2 cellular contexts compared by ENCODE assay signal in the genomic region with DNA sequence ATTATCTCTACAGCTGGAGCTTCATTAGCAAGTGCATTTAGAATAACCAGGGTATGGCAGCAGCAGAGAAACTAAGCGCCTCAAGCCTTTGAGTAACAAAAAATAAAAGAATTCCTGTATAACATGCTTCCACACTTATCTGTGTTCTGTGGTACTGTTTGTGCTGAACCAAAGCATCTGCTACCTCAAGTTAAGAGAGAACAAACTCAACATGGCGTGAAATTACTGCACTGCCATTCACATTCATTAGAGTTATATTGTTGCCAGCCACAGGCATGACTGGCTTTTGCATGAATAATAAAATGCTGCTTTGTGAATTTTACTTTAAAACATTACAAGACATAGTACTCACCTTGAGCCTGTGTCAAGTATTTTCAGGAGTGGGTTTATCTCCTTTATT.
TF ChIP-seq lines count a peak whose summit lies in the region.

No MANE protein-coding gene starts in this region.

TF ChIP-seq in GM23338, 12 proteins besides CTCF, POLR2A, EP300 and RAD21 (continues in another document):
- no peak for TF ChIP-seq JUNB (IDR thresholded peaks at IDR 0.05; ENCODE audit: unreplicated experiment)
- TF ChIP-seq CREB1 (CRISPR knock-in tag; IDR thresholded peaks at IDR 0.05; ENCODE audit: low read depth) = no peak
- TF ChIP-seq ZNF114 (CRISPR knock-in tag; IDR thresholded peaks at IDR 0.05) = no peak
- TF ChIP-seq, protein P1, sequence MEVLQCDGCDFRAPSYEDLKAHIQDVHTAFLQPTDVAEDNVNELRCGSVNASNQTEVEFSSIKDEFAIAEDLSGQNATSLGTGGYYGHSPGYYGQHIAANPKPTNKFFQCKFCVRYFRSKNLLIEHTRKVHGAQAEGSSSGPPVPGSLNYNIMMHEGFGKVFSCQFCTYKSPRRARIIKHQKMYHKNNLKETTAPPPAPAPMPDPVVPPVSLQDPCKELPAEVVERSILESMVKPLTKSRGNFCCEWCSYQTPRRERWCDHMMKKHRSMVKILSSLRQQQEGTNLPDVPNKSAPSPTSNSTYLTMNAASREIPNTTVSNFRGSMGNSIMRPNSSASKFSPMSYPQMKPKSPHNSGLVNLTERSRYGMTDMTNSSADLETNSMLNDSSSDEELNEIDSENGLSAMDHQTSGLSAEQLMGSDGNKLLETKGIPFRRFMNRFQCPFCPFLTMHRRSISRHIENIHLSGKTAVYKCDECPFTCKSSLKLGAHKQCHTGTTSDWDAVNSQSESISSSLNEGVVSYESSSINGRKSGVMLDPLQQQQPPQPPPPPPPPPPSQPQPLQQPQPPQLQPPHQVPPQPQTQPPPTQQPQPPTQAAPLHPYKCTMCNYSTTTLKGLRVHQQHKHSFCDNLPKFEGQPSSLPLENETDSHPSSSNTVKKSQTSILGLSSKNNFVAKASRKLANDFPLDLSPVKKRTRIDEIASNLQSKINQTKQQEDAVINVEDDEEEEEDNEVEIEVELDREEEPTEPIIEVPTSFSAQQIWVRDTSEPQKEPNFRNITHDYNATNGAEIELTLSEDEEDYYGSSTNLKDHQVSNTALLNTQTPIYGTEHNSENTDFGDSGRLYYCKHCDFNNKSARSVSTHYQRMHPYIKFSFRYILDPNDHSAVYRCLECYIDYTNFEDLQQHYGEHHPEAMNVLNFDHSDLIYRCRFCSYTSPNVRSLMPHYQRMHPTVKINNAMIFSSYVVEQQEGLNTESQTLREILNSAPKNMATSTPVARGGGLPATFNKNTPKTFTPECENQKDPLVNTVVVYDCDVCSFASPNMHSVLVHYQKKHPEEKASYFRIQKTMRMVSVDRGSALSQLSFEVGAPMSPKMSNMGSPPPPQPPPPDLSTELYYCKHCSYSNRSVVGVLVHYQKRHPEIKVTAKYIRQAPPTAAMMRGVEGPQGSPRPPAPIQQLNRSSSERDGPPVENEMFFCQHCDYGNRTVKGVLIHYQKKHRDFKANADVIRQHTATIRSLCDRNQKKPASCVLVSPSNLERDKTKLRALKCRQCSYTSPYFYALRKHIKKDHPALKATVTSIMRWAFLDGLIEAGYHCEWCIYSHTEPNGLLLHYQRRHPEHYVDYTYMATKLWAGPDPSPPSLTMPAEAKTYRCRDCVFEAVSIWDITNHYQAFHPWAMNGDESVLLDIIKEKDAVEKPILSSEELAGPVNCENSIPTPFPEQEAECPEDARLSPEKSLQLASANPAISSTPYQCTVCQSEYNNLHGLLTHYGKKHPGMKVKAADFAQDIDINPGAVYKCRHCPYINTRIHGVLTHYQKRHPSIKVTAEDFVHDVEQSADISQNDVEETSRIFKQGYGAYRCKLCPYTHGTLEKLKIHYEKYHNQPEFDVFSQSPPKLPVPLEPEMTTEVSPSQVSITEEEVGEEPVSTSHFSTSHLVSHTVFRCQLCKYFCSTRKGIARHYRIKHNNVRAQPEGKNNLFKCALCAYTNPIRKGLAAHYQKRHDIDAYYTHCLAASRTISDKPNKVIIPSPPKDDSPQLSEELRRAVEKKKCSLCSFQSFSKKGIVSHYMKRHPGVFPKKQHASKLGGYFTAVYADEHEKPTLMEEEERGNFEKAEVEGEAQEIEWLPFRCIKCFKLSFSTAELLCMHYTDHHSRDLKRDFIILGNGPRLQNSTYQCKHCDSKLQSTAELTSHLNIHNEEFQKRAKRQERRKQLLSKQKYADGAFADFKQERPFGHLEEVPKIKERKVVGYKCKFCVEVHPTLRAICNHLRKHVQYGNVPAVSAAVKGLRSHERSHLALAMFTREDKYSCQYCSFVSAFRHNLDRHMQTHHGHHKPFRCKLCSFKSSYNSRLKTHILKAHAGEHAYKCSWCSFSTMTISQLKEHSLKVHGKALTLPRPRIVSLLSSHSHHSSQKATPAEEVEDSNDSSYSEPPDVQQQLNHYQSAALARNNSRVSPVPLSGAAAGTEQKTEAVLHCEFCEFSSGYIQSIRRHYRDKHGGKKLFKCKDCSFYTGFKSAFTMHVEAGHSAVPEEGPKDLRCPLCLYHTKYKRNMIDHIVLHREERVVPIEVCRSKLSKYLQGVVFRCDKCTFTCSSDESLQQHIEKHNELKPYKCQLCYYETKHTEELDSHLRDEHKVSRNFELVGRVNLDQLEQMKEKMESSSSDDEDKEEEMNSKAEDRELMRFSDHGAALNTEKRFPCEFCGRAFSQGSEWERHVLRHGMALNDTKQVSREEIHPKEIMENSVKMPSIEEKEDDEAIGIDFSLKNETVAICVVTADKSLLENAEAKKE (CRISPR knock-in tag; IDR thresholded peaks at IDR 0.05) = no peak
- TF ChIP-seq, protein P2, sequence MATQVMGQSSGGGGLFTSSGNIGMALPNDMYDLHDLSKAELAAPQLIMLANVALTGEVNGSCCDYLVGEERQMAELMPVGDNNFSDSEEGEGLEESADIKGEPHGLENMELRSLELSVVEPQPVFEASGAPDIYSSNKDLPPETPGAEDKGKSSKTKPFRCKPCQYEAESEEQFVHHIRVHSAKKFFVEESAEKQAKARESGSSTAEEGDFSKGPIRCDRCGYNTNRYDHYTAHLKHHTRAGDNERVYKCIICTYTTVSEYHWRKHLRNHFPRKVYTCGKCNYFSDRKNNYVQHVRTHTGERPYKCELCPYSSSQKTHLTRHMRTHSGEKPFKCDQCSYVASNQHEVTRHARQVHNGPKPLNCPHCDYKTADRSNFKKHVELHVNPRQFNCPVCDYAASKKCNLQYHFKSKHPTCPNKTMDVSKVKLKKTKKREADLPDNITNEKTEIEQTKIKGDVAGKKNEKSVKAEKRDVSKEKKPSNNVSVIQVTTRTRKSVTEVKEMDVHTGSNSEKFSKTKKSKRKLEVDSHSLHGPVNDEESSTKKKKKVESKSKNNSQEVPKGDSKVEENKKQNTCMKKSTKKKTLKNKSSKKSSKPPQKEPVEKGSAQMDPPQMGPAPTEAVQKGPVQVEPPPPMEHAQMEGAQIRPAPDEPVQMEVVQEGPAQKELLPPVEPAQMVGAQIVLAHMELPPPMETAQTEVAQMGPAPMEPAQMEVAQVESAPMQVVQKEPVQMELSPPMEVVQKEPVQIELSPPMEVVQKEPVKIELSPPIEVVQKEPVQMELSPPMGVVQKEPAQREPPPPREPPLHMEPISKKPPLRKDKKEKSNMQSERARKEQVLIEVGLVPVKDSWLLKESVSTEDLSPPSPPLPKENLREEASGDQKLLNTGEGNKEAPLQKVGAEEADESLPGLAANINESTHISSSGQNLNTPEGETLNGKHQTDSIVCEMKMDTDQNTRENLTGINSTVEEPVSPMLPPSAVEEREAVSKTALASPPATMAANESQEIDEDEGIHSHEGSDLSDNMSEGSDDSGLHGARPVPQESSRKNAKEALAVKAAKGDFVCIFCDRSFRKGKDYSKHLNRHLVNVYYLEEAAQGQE (IDR thresholded peaks at IDR 0.05; ENCODE audit: unreplicated experiment) = no peak
- TF ChIP-seq ZNF331 (CRISPR knock-in tag; IDR thresholded peaks at IDR 0.05; ENCODE audit: low read depth) = no peak
- no peak for TF ChIP-seq EZH2 (IDR thresholded peaks at IDR 0.05; ENCODE audit: low read depth, unreplicated experiment)
- TF ChIP-seq POLR2AphosphoS5 (IDR thresholded peaks at IDR 0.05; ENCODE audit: low read depth) = no peak
- TF ChIP-seq NANOG (IDR thresholded peaks at IDR 0.05; ENCODE audit: borderline replicate concordance) = no peak
- TF ChIP-seq, protein P3, sequence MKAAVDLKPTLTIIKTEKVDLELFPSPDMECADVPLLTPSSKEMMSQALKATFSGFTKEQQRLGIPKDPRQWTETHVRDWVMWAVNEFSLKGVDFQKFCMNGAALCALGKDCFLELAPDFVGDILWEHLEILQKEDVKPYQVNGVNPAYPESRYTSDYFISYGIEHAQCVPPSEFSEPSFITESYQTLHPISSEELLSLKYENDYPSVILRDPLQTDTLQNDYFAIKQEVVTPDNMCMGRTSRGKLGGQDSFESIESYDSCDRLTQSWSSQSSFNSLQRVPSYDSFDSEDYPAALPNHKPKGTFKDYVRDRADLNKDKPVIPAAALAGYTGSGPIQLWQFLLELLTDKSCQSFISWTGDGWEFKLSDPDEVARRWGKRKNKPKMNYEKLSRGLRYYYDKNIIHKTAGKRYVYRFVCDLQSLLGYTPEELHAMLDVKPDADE (IDR thresholded peaks at IDR 0.05) = no peak

TF ChIP-seq in GM12878, 131 proteins besides CTCF, POLR2A, EP300 and RAD21:
- TF ChIP-seq, protein P4, sequence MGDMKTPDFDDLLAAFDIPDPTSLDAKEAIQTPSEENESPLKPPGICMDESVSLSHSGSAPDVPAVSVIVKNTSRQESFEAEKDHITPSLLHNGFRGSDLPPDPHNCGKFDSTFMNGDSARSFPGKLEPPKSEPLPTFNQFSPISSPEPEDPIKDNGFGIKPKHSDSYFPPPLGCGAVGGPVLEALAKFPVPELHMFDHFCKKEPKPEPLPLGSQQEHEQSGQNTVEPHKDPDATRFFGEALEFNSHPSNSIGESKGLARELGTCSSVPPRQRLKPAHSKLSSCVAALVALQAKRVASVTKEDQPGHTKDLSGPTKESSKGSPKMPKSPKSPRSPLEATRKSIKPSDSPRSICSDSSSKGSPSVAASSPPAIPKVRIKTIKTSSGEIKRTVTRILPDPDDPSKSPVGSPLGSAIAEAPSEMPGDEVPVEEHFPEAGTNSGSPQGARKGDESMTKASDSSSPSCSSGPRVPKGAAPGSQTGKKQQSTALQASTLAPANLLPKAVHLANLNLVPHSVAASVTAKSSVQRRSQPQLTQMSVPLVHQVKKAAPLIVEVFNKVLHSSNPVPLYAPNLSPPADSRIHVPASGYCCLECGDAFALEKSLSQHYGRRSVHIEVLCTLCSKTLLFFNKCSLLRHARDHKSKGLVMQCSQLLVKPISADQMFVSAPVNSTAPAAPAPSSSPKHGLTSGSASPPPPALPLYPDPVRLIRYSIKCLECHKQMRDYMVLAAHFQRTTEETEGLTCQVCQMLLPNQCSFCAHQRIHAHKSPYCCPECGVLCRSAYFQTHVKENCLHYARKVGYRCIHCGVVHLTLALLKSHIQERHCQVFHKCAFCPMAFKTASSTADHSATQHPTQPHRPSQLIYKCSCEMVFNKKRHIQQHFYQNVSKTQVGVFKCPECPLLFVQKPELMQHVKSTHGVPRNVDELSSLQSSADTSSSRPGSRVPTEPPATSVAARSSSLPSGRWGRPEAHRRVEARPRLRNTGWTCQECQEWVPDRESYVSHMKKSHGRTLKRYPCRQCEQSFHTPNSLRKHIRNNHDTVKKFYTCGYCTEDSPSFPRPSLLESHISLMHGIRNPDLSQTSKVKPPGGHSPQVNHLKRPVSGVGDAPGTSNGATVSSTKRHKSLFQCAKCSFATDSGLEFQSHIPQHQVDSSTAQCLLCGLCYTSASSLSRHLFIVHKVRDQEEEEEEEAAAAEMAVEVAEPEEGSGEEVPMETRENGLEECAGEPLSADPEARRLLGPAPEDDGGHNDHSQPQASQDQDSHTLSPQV (IDR thresholded peaks at IDR 0.05) = no peak
- TF ChIP-seq TAF1 (IDR thresholded peaks at IDR 0.05; ENCODE audit: borderline replicate concordance, low read depth, low read length) (no peak), CREB1 (IDR thresholded peaks at IDR 0.05; ENCODE audit: low read depth) (no peak), SMARCA5 (IDR thresholded peaks at IDR 0.05) (no peak), KDM1A (IDR thresholded peaks at IDR 0.05; ENCODE audit: borderline replicate concordance) (no peak)
- TF ChIP-seq, protein P5, sequence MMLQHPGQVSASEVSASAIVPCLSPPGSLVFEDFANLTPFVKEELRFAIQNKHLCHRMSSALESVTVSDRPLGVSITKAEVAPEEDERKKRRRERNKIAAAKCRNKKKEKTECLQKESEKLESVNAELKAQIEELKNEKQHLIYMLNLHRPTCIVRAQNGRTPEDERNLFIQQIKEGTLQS (IDR thresholded peaks at IDR 0.05; ENCODE audit: borderline replicate concordance, extremely low read depth, low read depth, low read length) = no peak
